ENCODE assay signal across 13 cellular contexts in genomic region chr16:2005646-2006045, GRCh38. TPM values are rescaled to one million over a fixed set of nuclear protein-coding genes. Genes with fewer than 3 reads are reported as not detected.
DNase-seq lines count a peak whose midpoint lies in the region; ATAC-seq, FAIRE-seq and TF ChIP-seq lines count a peak whose summit lies in the region.
"Had no signal": no experiment of that assay in that cellular context is flagged by ENCODE, and none has a peak within 500 bp of the region (broad histone marks: within the 10 kb centered on the region; RNA-seq: fewer than 3 reads in every experiment).

No MANE protein-coding gene starts in this region.

- no peak overlapping the region for H2BK120ac ChIP-seq in H9 (ENCODE audit: low read depth, low read length, poor library complexity, severe bottlenecking)

- no peak overlapping the region for H2BK20ac ChIP-seq in H9 (ENCODE audit: low read depth, low read length, poor library complexity, severe bottlenecking)

- no peak overlapping the region for H3K56ac ChIP-seq in H9 (ENCODE audit: insufficient read length, low read depth, low read length)

- H3T11ph ChIP-seq in H9 (ENCODE audit: low read length) = no peak overlapping the region

- H3K23me2 ChIP-seq in H9 (ENCODE audit: insufficient read length, low read depth, low read length, poor library complexity, severe bottlenecking) = peaks cover 11% of the 10 kb centered on the region

- peaks cover 22 to 36% of the 10 kb centered on the region in 2 experiments for H3K4me1 Mint-ChIP-seq in H9
- peaks cover 56% of the 10 kb centered on the region for H3K4me1 Mint-ChIP-seq in brain

- H3K36me3 ChIP-seq in pancreas = peaks cover 11 to 28% (median 28%) of the 10 kb centered on the region in 3 donors

- H2BK12ac ChIP-seq in H9 (ENCODE audit: insufficient read length, low read depth, low read length) = no peak overlapping the region

- H3K4ac ChIP-seq in H9 (ENCODE audit: low read depth, low read length) = no peak overlapping the region

- H4K5ac ChIP-seq in H9 (ENCODE audit: insufficient read length, low read depth, low read length) = no peak overlapping the region

- no peak overlapping the region for H3K18ac ChIP-seq in H9 (ENCODE audit: insufficient read length, low read depth, low read length)

- peaks cover 24% of the 10 kb centered on the region for H3K79me1 ChIP-seq in H9 (ENCODE audit: insufficient read depth, low read depth, low read length, poor library complexity, severe bottlenecking)

- H3K79me2 ChIP-seq in H9 (ENCODE audit: insufficient read depth, low read length) = peaks cover 26% of the 10 kb centered on the region; the same call in 1 of the 2 replicates

- no peaks in the 10 kb centered on the region for H4K20me1 ChIP-seq in H9 (ENCODE audit: control insufficient read depth, insufficient read depth, insufficient read length)

- no peak overlapping the region for H4K8ac ChIP-seq in H9 (replicated peaks; ENCODE audit: insufficient read length, low read depth, low read length)

- no peak overlapping the region for H3K4me2 ChIP-seq in H9 (ENCODE audit: insufficient read depth, insufficient read length, low read length)

- no peak overlapping the region for H2BK5ac ChIP-seq in H9 (ENCODE audit: insufficient read length, low read length)

- H3K27me3 Mint-ChIP-seq in H9 (ENCODE audit: low read depth) (no peaks in the 10 kb centered on the region; the same call in 1 of the 2 replicates), brain (peaks cover 10% of the 10 kb centered on the region)

- no peak overlapping the region for H3K9ac ChIP-seq in H9 (ENCODE audit: extremely low read depth, insufficient read length, low read length)

- no peak for ATAC-seq in pancreas

- H3K4me3 ChIP-seq in pancreas = no peak overlapping the region
- H3K4me3 ChIP-seq: right atrium auricular region had no signal

- H3K9me3 ChIP-seq in H9 (ENCODE audit: control insufficient read depth, low read depth, low read length) = no peaks in the 10 kb centered on the region
- no peaks in the 10 kb centered on the region for H3K9me3 ChIP-seq in pancreas
- H3K9me3 ChIP-seq: right atrium auricular region had no signal

- no peak for FAIRE-seq in pancreas (lab: Jason Lieb, UNC)

- H3K36me3 Mint-ChIP-seq in H9 (ENCODE audit: insufficient read depth in 1 of 3, low read depth in 3 of 3) = peaks cover 18 to 33% (median 31%) of the 10 kb centered on the region in 3 experiments
- peaks cover 12% of the 10 kb centered on the region for H3K36me3 Mint-ChIP-seq in brain

- no peak overlapping the region for H3K14ac ChIP-seq in H9 (ENCODE audit: insufficient read depth, low read length)

- no peak overlapping the region for H3K27ac ChIP-seq in H9 (ENCODE audit: insufficient read length, low read depth, low read length)
- H3K27ac ChIP-seq in pancreas = peak overlapping the region in 1 of 4 donors; percentile 18
- H3K27ac ChIP-seq: right atrium auricular region had no signal

- H4K91ac ChIP-seq in H9 (ENCODE audit: insufficient read length, low read depth, low read length) = no peak overlapping the region

- WGBS in H9 (ENCODE audit: extremely low coverage, insufficient read length, low lambda C conversion rate) = no CpG with 5 or more reads among the region's 21 CpGs
- WGBS in pancreas, 2 donors = 51 to 52% methylated on average over 21 of the region's 21 CpGs

- H3K27ac Mint-ChIP-seq in H9 (no peak overlapping the region; a peak in 1 of 7 replicates), brain (peak overlapping the region in 4 of 5 experiments; percentile 30 to 91 (median 89))

- H3K9me3 Mint-ChIP-seq in H9 (no peaks in the 10 kb centered on the region; a peak in 1 of 5 replicates), brain (no peaks in the 10 kb centered on the region)

- H2AK5ac ChIP-seq in H9 (ENCODE audit: insufficient read length, low read length) = no peak overlapping the region

- intact Hi-C loops in pancreas (cut with DNase I) = no loop called here

- H2BK15ac ChIP-seq in H9 (ENCODE audit: low read depth, low read length) = no peak overlapping the region

- DNase-seq in NCI-H82 (lab: John Stamatoyannopoulos, UW) (peak; percentile 47), NCI-H82 treated with DMSO at 0.1 percent for 48 hours (lab: John Stamatoyannopoulos, UW; ENCODE audit: unreplicated experiment) (no peak), H9 (peak; percentile 70), pancreas (peak; percentile 43 to 88 (median 64)), foreskin melanocyte (no peak), NCI-H146 treated with DMSO at 0.1 percent for 48 hours (lab: John Stamatoyannopoulos, UW; ENCODE audit: unreplicated experiment) (no peak), activated gamma-delta T cell (lab: John Stamatoyannopoulos, UW) (no peak)
- DNase-seq: ACHN; activated CD8-positive, alpha-beta memory T cell treated with anti-CD3 and anti-CD28 coated beads, Interleukin-2, amount 50 U/mL, for 48 hours; NCI-H2081 treated with DMSO at 0.1 percent for 48 hours; trophoblast cell had no signal

- H3K27me3 ChIP-seq in H9 (ENCODE audit: insufficient read depth, low read length) = no peaks in the 10 kb centered on the region
- no peaks in the 10 kb centered on the region for H3K27me3 ChIP-seq in pancreas
- H3K27me3 ChIP-seq: right atrium auricular region had no signal

- peak overlapping the region in 1 of 2 experiments; percentile 48; a peak in 1 of 5 replicates for H3K4me3 Mint-ChIP-seq in H9
- peak overlapping the region in 4 of 5 experiments; percentile 67 to 73 (median 71) for H3K4me3 Mint-ChIP-seq in brain

- H3K4me1 ChIP-seq in H9 (ENCODE audit: insufficient read depth, low read length) = peaks cover 6% of the 10 kb centered on the region; the same call in 1 of the 2 replicates
- peaks cover 26 to 41% (median 33%) of the 10 kb centered on the region in 3 donors for H3K4me1 ChIP-seq in pancreas

- TF ChIP-seq CTCF in H9 (conservative IDR thresholded peaks at IDR 0.05) (peak; percentile 44), brain (conservative IDR thresholded peaks at IDR 0.05) (no peak), pancreas (IDR thresholded peaks at IDR 0.05) (no peak)

- H3K23ac ChIP-seq in H9 (ENCODE audit: insufficient read length, low read depth, low read length) = no peak overlapping the region

- no peak overlapping the region for H2AFZ ChIP-seq in H9 (ENCODE audit: low read length)

RNA-seq across cellular contexts. Expression of gene ZNF598, which starts 4.0 kb away (rescaled TPM):
- total RNA-seq in H9 (2021) = 64.2 and 70.9 TPM in 2 replicates
- polyA plus RNA-seq in brain (ENCODE audit: insufficient read depth, low read depth, low replicate concordance) = 32.5 TPM
- total RNA-seq in pancreas = 10 to 100 TPM; 26.0 to 93.6 (median 42.4) TPM
- 10 to 100 TPM; 71.0 to 73.5 TPM for polyA plus RNA-seq in pancreas

RNA-seq across cellular contexts. Expression of gene NPW, which starts 13.9 kb away (rescaled TPM):
- total RNA-seq in H9 (2021) = 7.1 and 10.2 TPM in 2 replicates
- 4.3 TPM for polyA plus RNA-seq in brain (ENCODE audit: insufficient read depth, low read depth, low replicate concordance)
- total RNA-seq in pancreas = 1 to 10 TPM in 2 of 6 donors, under 1 TPM in 4; 0.43 to 1.9 (median 0.50) TPM
- polyA plus RNA-seq in pancreas = 1 to 10 TPM; 1.3 to 2.7 TPM
- total RNA-seq: right atrium auricular region had no signal

RNA-seq across cellular contexts. Expression of gene SYNGR3, which starts 15.9 kb away (rescaled TPM):
- 11.9 and 12.1 TPM in 2 replicates for total RNA-seq in H9 (2021)
- 59.3 TPM for polyA plus RNA-seq in brain (ENCODE audit: insufficient read depth, low read depth, low replicate concordance)
- total RNA-seq in pancreas = 1 to 10 TPM in 1 of 6 donors, under 1 TPM in 5; 0.19 to 1.5 (median 0.55) TPM
- 1 to 10 TPM in 1 of 2 donors, under 1 TPM in 1; 0.57 to 3.1 TPM for polyA plus RNA-seq in pancreas

RNA-seq across cellular contexts. Expression of gene NHERF2, which starts 21.1 kb away (rescaled TPM):
- total RNA-seq in H9 (2021) = 15.3 and 18.4 TPM in 2 replicates
- polyA plus RNA-seq in brain (ENCODE audit: insufficient read depth, low read depth, low replicate concordance) = 112 TPM
- total RNA-seq in pancreas = 10 to 100 TPM; 14.7 to 28.9 (median 23.0) TPM
- polyA plus RNA-seq in pancreas = 100 to 1,000 TPM in 1 of 2 donors, 10 to 100 TPM in 1; 60.7 to 144 TPM

RNA-seq across cellular contexts. Expression of gene GFER, which starts 21.7 kb away (rescaled TPM):
- total RNA-seq in H9 (2021) (49.1 and 50.4 TPM in 2 replicates), pancreas (10 to 100 TPM; 17.1 to 31.9 (median 25.9) TPM)
- polyA plus RNA-seq in brain (ENCODE audit: insufficient read depth, low read depth, low replicate concordance) (51.7 TPM), pancreas (10 to 100 TPM; 25.7 to 62.0 TPM)

Comparison
In these comparisons a context has a peak if more than half of its experiments do, and no peak if none do; other contexts are left out.
1. DNase-seq: peak in NCI-H82 (single experiment), H9 (single experiment) and pancreas (6 of 6); none in NCI-H82 treated with DMSO at 0.1 percent for 48 hours (single experiment), foreskin melanocyte (single experiment), NCI-H146 treated with DMSO at 0.1 percent for 48 hours (single experiment) and activated gamma-delta T cell (single experiment).
2. H3K27ac Mint-ChIP-seq: peak in brain (4 of 5); none in H9 (0 of 3).